In the genomic region with DNA sequence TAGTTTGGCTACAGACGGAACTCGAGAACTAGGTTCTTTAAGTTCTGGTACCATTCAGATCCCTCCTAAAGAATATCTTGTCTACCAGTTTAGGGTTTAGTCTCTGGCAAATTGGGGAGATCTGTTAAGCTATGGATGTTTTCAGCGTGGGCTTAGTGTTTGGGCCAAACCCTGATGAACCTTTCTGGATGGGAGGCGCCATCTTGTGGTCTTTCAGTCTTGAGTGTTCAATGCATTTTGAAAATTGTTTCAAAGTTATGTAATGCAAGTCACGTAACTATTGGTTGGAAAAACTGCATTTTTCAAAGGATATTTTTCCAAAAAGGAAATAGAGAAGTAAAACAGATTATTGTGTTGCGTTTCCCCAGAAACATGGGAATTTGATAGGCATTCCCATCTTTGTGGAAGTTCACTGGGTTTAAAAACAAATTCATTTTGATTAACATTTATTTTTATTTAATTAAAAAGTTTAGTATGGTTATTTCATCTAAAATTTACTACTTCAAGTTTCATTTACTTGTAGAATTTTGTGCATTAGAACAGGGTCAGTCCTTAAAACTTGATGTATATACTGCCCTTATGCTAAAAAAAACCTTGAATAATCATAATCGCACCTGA, we compare ENCODE assay signal across 8 cellular contexts.
DNase-seq lines count a peak whose midpoint lies in the region; ATAC-seq, FAIRE-seq and TF ChIP-seq lines count a peak whose summit lies in the region.

No MANE protein-coding gene starts in this region.

- H3K27me3 ChIP-seq in H7 (ENCODE audit: control insufficient read depth, insufficient read depth, low read length) (no peaks in the 10 kb centered on the region), bronchial epithelial cell (ENCODE audit: control insufficient read depth, insufficient read depth, low read length) (no peaks in the 10 kb centered on the region), lung (ENCODE audit: control insufficient read depth, insufficient read depth) (no peaks in the 10 kb centered on the region)

- H3K9me3 ChIP-seq in lung (ENCODE audit: control insufficient read depth in 2 of 2, insufficient read depth in 1 of 2, low read length in 1 of 2) = no peaks in the 10 kb centered on the region

- WGBS in lung, 2 donors = 48 to 52% methylated on average over 7 of the region's 7 CpGs

- H3K36me3 ChIP-seq in H7 (replicated peaks; ENCODE audit: control insufficient read depth, insufficient read depth, low read length) = no peaks in the 10 kb centered on the region
- no peaks in the 10 kb centered on the region for H3K36me3 ChIP-seq in bronchial epithelial cell (ENCODE audit: control insufficient read depth, insufficient read depth, low read length)
- H3K36me3 ChIP-seq in lung (ENCODE audit: control insufficient read depth in 2 of 2, insufficient read depth in 2 of 2, low read length in 2 of 2) = no peaks in the 10 kb centered on the region

- DNase-seq in D721Med (ENCODE audit: insufficient read length, low spot score) (peak; percentile 22), H7 (peak; percentile 39), NCI-H774 (lab: John Stamatoyannopoulos, UW) (peak; percentile 29), bronchial epithelial cell (ENCODE audit: low read depth) (peak; percentile 48), lung (ENCODE audit: low spot score) (no peak), ureter (ENCODE audit: low spot score) (no peak)

- TF ChIP-seq CTCF in D721Med (IDR thresholded peaks at IDR 0.05; ENCODE audit: insufficient read depth, missing control alignments) (peak; percentile 64), bronchial epithelial cell (IDR thresholded peaks at IDR 0.05; ENCODE audit: insufficient read depth, low read length, severe bottlenecking) (peak; percentile 63), lung (IDR thresholded peaks at IDR 0.05; ENCODE audit: control extremely low read depth, extremely low read depth) (peak; percentile 8)

- no peak overlapping the region for H3K4me3 ChIP-seq in H7 (ENCODE audit: insufficient read depth, low read depth, low read length)
- no peak overlapping the region for H3K4me3 ChIP-seq in bronchial epithelial cell (ENCODE audit: low read depth, low read length)
- no peak overlapping the region for H3K4me3 ChIP-seq in lung

- ATAC-seq in lung (ENCODE audit: insufficient read depth, low FRiP score) = no peak
- ATAC-seq in HG02884 (IDR thresholded peaks at IDR 0.05; ENCODE audit: unreplicated experiment) = no peak
- no peak for ATAC-seq in HG03025 (IDR thresholded peaks at IDR 0.05; ENCODE audit: low FRiP score, unreplicated experiment)

- H3K4me1 ChIP-seq in lung (ENCODE audit: control insufficient read depth in 2 of 2, insufficient read depth in 2 of 2, low read length in 2 of 2) = no peaks in the 10 kb centered on the region

- no peak overlapping the region for H3K27ac ChIP-seq in lung (ENCODE audit: low read depth in 1 of 2, low read length in 1 of 2)

- peak; percentile 53 for FAIRE-seq in D721Med (lab: Jason Lieb, UNC)
- FAIRE-seq in bronchial epithelial cell (lab: Jason Lieb, UNC) = no peak

Comparison
In these comparisons a context has a peak if more than half of its experiments do, and no peak if none do; other contexts are left out.
1. DNase-seq: peak in D721Med (single experiment), H7 (single experiment), NCI-H774 (single experiment) and bronchial epithelial cell (single experiment); none in lung (single experiment) and ureter (single experiment).
2. CTCF ChIP-seq: peak in every context shown above with its lines; median percentile 64 in D721Med; 63 in bronchial epithelial cell; 8 in lung.